14 cellular contexts compared by ENCODE assay signal in the genomic region with DNA sequence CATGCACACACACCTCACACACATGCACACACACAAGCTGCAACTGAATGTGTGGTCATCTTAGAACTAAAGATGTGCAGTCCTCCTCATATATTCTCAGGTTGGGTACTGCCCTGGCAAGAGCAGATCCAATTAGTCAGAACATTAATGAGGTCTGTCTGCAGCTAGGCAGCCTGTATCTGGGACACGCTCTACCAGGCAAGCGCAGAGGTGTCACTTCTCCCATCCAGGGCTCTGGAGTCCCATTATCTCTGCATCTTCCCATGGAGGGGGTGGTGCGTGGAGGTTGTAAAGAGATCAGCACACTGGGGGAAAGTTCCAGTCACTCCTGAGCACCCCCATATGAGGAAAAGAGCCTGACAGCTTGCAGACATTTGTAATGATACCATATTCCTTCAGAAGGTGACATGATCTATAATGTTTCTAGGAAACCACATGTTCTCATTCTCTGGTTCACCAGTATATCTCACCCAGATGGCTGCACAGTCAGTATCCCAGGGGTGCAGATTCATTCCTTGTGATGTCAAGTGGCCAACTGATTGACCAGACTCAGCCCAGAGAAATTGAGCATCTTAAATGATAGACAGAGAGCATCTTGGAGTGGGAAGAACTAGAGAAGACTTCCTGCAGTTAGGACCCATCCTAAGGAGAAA.
DNase-seq lines count a peak whose midpoint lies in the region; ATAC-seq, FAIRE-seq and TF ChIP-seq lines count a peak whose summit lies in the region.
"Had no signal": no experiment of that assay in that cellular context is flagged by ENCODE, and none has a peak within 500 bp of the region (broad histone marks: within the 10 kb centered on the region; RNA-seq: fewer than 3 reads in every experiment).

No MANE protein-coding gene starts in this region.

- H3K4me3 Mint-ChIP-seq in activated naive CD4-positive, alpha-beta T cell treated with anti-CD3 and anti-CD28 coated beads for 36 hours = no peak overlapping the region

- CTCF ChIA-PET in Panc1 (lab: Charles Lee) = interaction anchor here (2.0 kb wide), 1 partner anchor 55 kb away, joined by 7 read pairs; no protein-coding TSS in a partner anchor
- CTCF ChIA-PET in activated naive CD4-positive, alpha-beta T cell treated with anti-CD3 and anti-CD28 coated beads for 36 hours (lab: Charles Lee) = no interaction called here

- no peaks in the 10 kb centered on the region for H4K20me1 ChIP-seq in hepatocyte (ENCODE audit: insufficient read depth, poor library complexity, severe bottlenecking)

- ATAC-seq in Panc1 = no peak
- ATAC-seq in GM19397 (IDR thresholded peaks at IDR 0.05; ENCODE audit: unreplicated experiment) = no peak

- DNase-seq in GM18507 (ENCODE audit: extremely low spot score, insufficient read length, low read depth) = no peak
- no peak for DNase-seq in Panc1 (ENCODE audit: low read depth, low spot score)
- DNase-seq in hepatocyte (ENCODE audit: low spot score) = no peak
- DNase-seq in thyroid gland = no peak
- DNase-seq in esophagus squamous epithelium (lab: John Stamatoyannopoulos, UW) = no peak
- no peak for DNase-seq in activated naive CD4-positive, alpha-beta T cell treated with anti-CD3 and anti-CD28 coated beads for 36 hours
- DNase-seq: CD4-positive, alpha-beta memory T cell; KG1; NCI-H1092; NCI-H2107; NCI-H226; NCI-H526 had no signal

- FAIRE-seq in GM18507 (lab: Jason Lieb, UNC) = peak; percentile 29

- H3K27ac ChIP-seq in Panc1 (ENCODE audit: low read length) (peak overlapping the region; percentile 96), hepatocyte (peak overlapping the region; percentile 88), thyroid gland (peak overlapping the region in 2 of 3 donors; percentile 65 to 77), esophagus squamous epithelium (no peak overlapping the region)
- H3K27ac ChIP-seq: SK-N-MC had no signal

- 88% methylated on average over 3 of the region's 3 CpGs for WGBS in hepatocyte (ENCODE audit: low lambda C conversion rate, missing lambda C conversion rate)
- 96% methylated on average over 3 of the region's 3 CpGs for WGBS in thyroid gland, 2 donors
- no CpG with 5 or more reads among the region's 3 CpGs for WGBS in esophagus squamous epithelium, 2 donors

- peaks cover 4% of the 10 kb centered on the region for H3K4me1 Mint-ChIP-seq in activated naive CD4-positive, alpha-beta T cell treated with anti-CD3 and anti-CD28 coated beads for 36 hours (ENCODE audit: low read depth)

- intact Hi-C loops in Panc1 (cut with micrococcal nuclease; ENCODE audit: unreplicated experiment) = no loop called here
- intact Hi-C loops in thyroid gland (cut with DNase I) = no loop called here
- intact Hi-C loops in esophagus squamous epithelium (cut with DNase I) = no loop called here
- intact Hi-C loops in activated naive CD4-positive, alpha-beta T cell treated with anti-CD3 and anti-CD28 coated beads for 36 hours (cut with micrococcal nuclease) = no loop called here

- POLR2A ChIA-PET in Panc1 (lab: Charles Lee) = interaction anchor here (1.7 kb wide), 1 partner anchor 51 kb away, joined by 5 read pairs; no protein-coding TSS in a partner anchor

- no peak overlapping the region for H3K4me2 ChIP-seq in hepatocyte

- H3K4me1 ChIP-seq in Panc1 (ENCODE audit: control insufficient read depth, insufficient read depth, low read length) = peaks cover 61% of the 10 kb centered on the region
- H3K4me1 ChIP-seq in hepatocyte (ENCODE audit: insufficient read depth) = peaks cover 5% of the 10 kb centered on the region
- H3K4me1 ChIP-seq in thyroid gland = peaks cover 17 to 19% of the 10 kb centered on the region in 2 donors
- peaks cover 0 to 18% (median 0%) of the 10 kb centered on the region in 3 donors for H3K4me1 ChIP-seq in esophagus squamous epithelium

- no peak overlapping the region for H3K27ac Mint-ChIP-seq in activated naive CD4-positive, alpha-beta T cell treated with anti-CD3 and anti-CD28 coated beads for 36 hours

- no peaks in the 10 kb centered on the region for H3K36me3 Mint-ChIP-seq in activated naive CD4-positive, alpha-beta T cell treated with anti-CD3 and anti-CD28 coated beads for 36 hours (ENCODE audit: low read depth)
- H3K36me3 Mint-ChIP-seq: CD4-positive, alpha-beta memory T cell had no signal

- no TSS peak for BruUV-seq in Panc1 (replicated peaks; lab: Mats Ljungman, UMichigan)

- no peak overlapping the region for H2AFZ ChIP-seq in hepatocyte

- TF ChIP-seq CTCF in Panc1 (IDR thresholded peaks at IDR 0.05) (no peak), hepatocyte (IDR thresholded peaks at IDR 0.05; ENCODE audit: poor library complexity) (no peak), thyroid gland (IDR thresholded peaks at IDR 0.05) (no peak), esophagus squamous epithelium (IDR thresholded peaks at IDR 0.05) (no peak)

- H3K27me3 Mint-ChIP-seq in activated naive CD4-positive, alpha-beta T cell treated with anti-CD3 and anti-CD28 coated beads for 36 hours (ENCODE audit: low read depth) = no peaks in the 10 kb centered on the region
- H3K27me3 Mint-ChIP-seq: CD4-positive, alpha-beta memory T cell had no signal

- H3K9me3 ChIP-seq in Panc1 (ENCODE audit: control insufficient read depth, insufficient read depth, low read depth, low read length) = no peaks in the 10 kb centered on the region; the same call in 1 of the 2 replicates
- no peaks in the 10 kb centered on the region for H3K9me3 ChIP-seq in hepatocyte (ENCODE audit: low read depth)
- no peaks in the 10 kb centered on the region for H3K9me3 ChIP-seq in thyroid gland
- no peaks in the 10 kb centered on the region for H3K9me3 ChIP-seq in esophagus squamous epithelium

- TF ChIP-seq POLR2A in thyroid gland (IDR thresholded peaks at IDR 0.05) = no peak
- TF ChIP-seq POLR2A in esophagus squamous epithelium (IDR thresholded peaks at IDR 0.05) = no peak

- in situ Hi-C loops in Panc1 (cut with HindIII; ENCODE audit: low pct_unique_long_range_greater_than_20kb, low sequenced_read_pairs) = no loop called here

- H3K79me2 ChIP-seq in hepatocyte = no peaks in the 10 kb centered on the region

- H3K27me3 ChIP-seq in Panc1 (ENCODE audit: control insufficient read depth, insufficient read depth, low read length) (no peaks in the 10 kb centered on the region), hepatocyte (no peaks in the 10 kb centered on the region), thyroid gland (no peaks in the 10 kb centered on the region), esophagus squamous epithelium (no peaks in the 10 kb centered on the region)

- no peaks in the 10 kb centered on the region for H3K9me3 Mint-ChIP-seq in activated naive CD4-positive, alpha-beta T cell treated with anti-CD3 and anti-CD28 coated beads for 36 hours

- H3K36me3 ChIP-seq in Panc1 (ENCODE audit: control insufficient read depth, insufficient read depth, low read length) (no peaks in the 10 kb centered on the region), hepatocyte (replicated peaks; ENCODE audit: insufficient read depth, low read depth) (no peaks in the 10 kb centered on the region), thyroid gland (no peaks in the 10 kb centered on the region), esophagus squamous epithelium (no peaks in the 10 kb centered on the region)

- H3K9me2 ChIP-seq in hepatocyte (replicated peaks; ENCODE audit: insufficient read depth) = no peaks in the 10 kb centered on the region

- H3K4me3 ChIP-seq in Panc1 (ENCODE audit: low read depth in 2 of 2, low read length in 2 of 2) = no peak overlapping the region
- no peak overlapping the region for H3K4me3 ChIP-seq in hepatocyte
- no peak overlapping the region for H3K4me3 ChIP-seq in thyroid gland (replicated peaks in 1 of 3)
- no peak overlapping the region for H3K4me3 ChIP-seq in esophagus squamous epithelium
- H3K4me3 ChIP-seq: SK-N-MC had no signal

Comparison
In these comparisons a context has a peak if more than half of its experiments do, and no peak if none do; other contexts are left out.
1. H3K27ac ChIP-seq: peak in Panc1 (single experiment), hepatocyte (single experiment) and thyroid gland (2 of 3); none in esophagus squamous epithelium (0 of 4).